Comparison of ENCODE assay signal across 9 cellular contexts in genomic region chr17:1000597-1001490, GRCh38. TPM values are rescaled to one million over a fixed set of nuclear protein-coding genes. Genes with fewer than 3 reads are reported as not detected.
DNase-seq lines count a peak whose midpoint lies in the region; TF ChIP-seq lines count a peak whose summit lies in the region.
"Had no signal": no experiment of that assay in that cellular context is flagged by ENCODE, and none has a peak within 500 bp of the region (broad histone marks: within the 10 kb centered on the region; RNA-seq: fewer than 3 reads in every experiment).

No MANE protein-coding gene starts in this region.

- peaks cover 79 to 92% (median 91%) of the 10 kb centered on the region in 4 donors for H3K4me1 ChIP-seq in esophagus muscularis mucosa

- H3K36me3 Mint-ChIP-seq in mesothelial cell of epicardium (peaks cover 29% of the 10 kb centered on the region), immature natural killer cell (peaks cover 0 to 21% (median 21%) of the 10 kb centered on the region in 3 donors)

- no peaks in the 10 kb centered on the region for H3K27me3 Mint-ChIP-seq in mesothelial cell of epicardium (ENCODE audit: low read depth)
- peaks cover 2 to 14% (median 9%) of the 10 kb centered on the region in 3 donors for H3K27me3 Mint-ChIP-seq in immature natural killer cell (ENCODE audit: low read depth in 3 of 3)

- CTCF ChIA-PET in AG04450 (lab: Charles Lee) (interaction anchor here (0.9 to 10.3 kb wide), 5 partner anchors 12 to 589 kb away, joined by 3 to 141 read pairs (median 5); no protein-coding TSS in a partner anchor), HEK293T (lab: Yijun Ruan, JAX) (interaction anchor here (0.8 kb wide), 1 partner anchor 56 kb away, joined by 4 read pairs; no protein-coding TSS in a partner anchor)

- no peak for TF ChIP-seq EP300 in esophagus muscularis mucosa (IDR thresholded peaks at IDR 0.05)

- peak overlapping the region; percentile 83 for H3K27ac ChIP-seq in AG04450 (ENCODE audit: low read depth, low read length)
- H3K27ac ChIP-seq in esophagus muscularis mucosa (replicated peaks in 1 of 4), result peak overlapping the region; percentile 81 to 92 (median 88)

- H3K4me3 Mint-ChIP-seq in mesothelial cell of epicardium (no peak overlapping the region), immature natural killer cell (no peak overlapping the region)

- WGBS in esophagus muscularis mucosa, result 22% methylated on average over 15 of the region's 15 CpGs

- H3K27me3 ChIP-seq in AG04450 (ENCODE audit: control insufficient read depth, insufficient read depth, low read length), result no peaks in the 10 kb centered on the region
- no peaks in the 10 kb centered on the region for H3K27me3 ChIP-seq in esophagus muscularis mucosa
- H3K27me3 ChIP-seq: uterus had no signal

- H3K9me3 Mint-ChIP-seq in mesothelial cell of epicardium (no peaks in the 10 kb centered on the region), immature natural killer cell (no peaks in the 10 kb centered on the region)

- H3K4me1 Mint-ChIP-seq in mesothelial cell of epicardium (peaks cover 47% of the 10 kb centered on the region), immature natural killer cell (peaks cover 29 to 30% of the 10 kb centered on the region in 2 donors)

- intact Hi-C loops in esophagus muscularis mucosa (cut with DNase I), result loop anchor here (2.0 kb wide), 1 partner anchor 48 kb away; no protein-coding TSS in a partner anchor

- TF ChIP-seq CTCF in AG04450 (IDR thresholded peaks at IDR 0.05; ENCODE audit: low read depth, low read length) (no peak), esophagus muscularis mucosa (IDR thresholded peaks at IDR 0.05) (peak in 1 of 3 experiments; percentile 7), mesothelial cell of epicardium (IDR thresholded peaks at IDR 0.05; ENCODE audit: unreplicated experiment) (no peak)

- H3K36me3 ChIP-seq in esophagus muscularis mucosa, result peaks cover 0 to 63% (median 27%) of the 10 kb centered on the region in 4 donors
- H3K36me3 ChIP-seq: uterus had no signal

- no peak for TF ChIP-seq POLR2A in esophagus muscularis mucosa (IDR thresholded peaks at IDR 0.05; ENCODE audit: low read depth)

- POLR2A ChIA-PET in AG04450 (lab: Yijun Ruan, JAX) (interaction anchor here (1.0 to 2.5 kb wide), 3 partner anchors 46 to 55 kb away, joined by 3 to 11 read pairs (median 5); no protein-coding TSS in a partner anchor), HEK293T (lab: Yijun Ruan, JAX) (no interaction called here)

- no peak for DNase-seq in AG04450 (ENCODE audit: low read depth, low spot score)
- DNase-seq in NCI-H2171 (lab: John Stamatoyannopoulos, UW), result peak; percentile 46
- no peak for DNase-seq in esophagus muscularis mucosa (ENCODE audit: extremely low spot score)
- DNase-seq in mesothelial cell of epicardium (ENCODE audit: low spot score in 2 of 2, unreplicated experiment in 2 of 2), result no peak
- no peak for DNase-seq in immature natural killer cell
- DNase-seq in HEK293T (ENCODE audit: extremely low spot score), result no peak
- DNase-seq in OCI-M2 (lab: John Stamatoyannopoulos, UW; ENCODE audit: unreplicated experiment), result no peak
- DNase-seq in retina, result no peak
- DNase-seq: uterus had no signal

- H3K4me3 ChIP-seq in AG04450 (ENCODE audit: low read depth, low read length), result no peak overlapping the region
- H3K4me3 ChIP-seq in esophagus muscularis mucosa, result no peak overlapping the region
- H3K4me3 ChIP-seq: uterus had no signal

- peaks cover 5% of the 10 kb centered on the region; the same call in 1 of the 2 replicates for H3K9me3 ChIP-seq in AG04450 (ENCODE audit: control insufficient read depth, insufficient read depth, low read length)
- no peaks in the 10 kb centered on the region for H3K9me3 ChIP-seq in esophagus muscularis mucosa
- H3K9me3 ChIP-seq: uterus had no signal

- H3K27ac Mint-ChIP-seq in mesothelial cell of epicardium (peak overlapping the region; percentile 79), immature natural killer cell (peak overlapping the region in 1 of 6 donors; percentile 22)

TF ChIP-seq in HEK293T, 16 proteins besides CTCF, POLR2A, EP300 and RAD21:
- TF ChIP-seq ZNF384 (IDR thresholded peaks at IDR 0.05) (no peak), FOXM1 (IDR thresholded peaks at IDR 0.05; ENCODE audit: borderline replicate concordance) (no peak)
TF ChIP-seq in HEK293T: peak in this region for 0.

RNA-seq across cellular contexts. Expression of gene TIMM22, which starts 3.9 kb away (rescaled TPM):
- polyA plus RNA-seq in AG04450 (2011; rRNA removed) (17.7 and 18.1 TPM in 2 replicates), immature natural killer cell (10 to 100 TPM; 22.0 to 26.9 (median 24.4) TPM)
- polyA minus RNA-seq in AG04450 (2011; rRNA and poly(A)+ RNA removed), result 13.9 and 15.9 TPM in 2 replicates
- total RNA-seq in esophagus muscularis mucosa (10 to 100 TPM; 14.1 to 17.9 (median 15.8) TPM), mesothelial cell of epicardium (14.9 to 16.3 TPM (median 15.5 TPM) in 3 replicates)

RNA-seq across cellular contexts. Expression of gene NXN, which starts 21.3 kb away (rescaled TPM):
- polyA plus RNA-seq in AG04450 (2011; rRNA removed) (118 and 135 TPM in 2 replicates), immature natural killer cell (under 1 TPM in 1 of 3 donors, not detected in 2; 0.19 TPM)
- polyA minus RNA-seq in AG04450 (2011; rRNA and poly(A)+ RNA removed), result 197 and 233 TPM in 2 replicates
- total RNA-seq in esophagus muscularis mucosa (10 to 100 TPM; 37.0 to 65.6 (median 49.8) TPM), mesothelial cell of epicardium (99.1 to 107 TPM (median 106 TPM) in 3 replicates)
